ENCODE assay signal across 27 cellular contexts in genomic region chr19:28862238-28862637, GRCh38.
A peak's percentile ranks its signal among the peaks of the same experiment; 100 is the strongest.
DNase-seq lines count a peak whose midpoint lies in the region; ATAC-seq and TF ChIP-seq lines count a peak whose summit lies in the region.
"Had no signal": no experiment of that assay in that cellular context is flagged by ENCODE, and none has a peak within 500 bp of the region (broad histone marks: within the 10 kb centered on the region; RNA-seq: fewer than 3 reads in every experiment).

No MANE protein-coding gene starts in this region.

- DNase-seq in Caki2 (ENCODE audit: low read depth), result peak; percentile 54
- peak; percentile 67 for DNase-seq in MG63
- no peak for DNase-seq in epithelial cell of proximal tubule (ENCODE audit: low read depth)
- no peak for DNase-seq in omental fat pad (ENCODE audit: low spot score)
- no peak for DNase-seq in GOT3 (lab: John Stamatoyannopoulos, UW)
- DNase-seq in inferior parietal cortex (ENCODE audit: extremely low spot score), result no peak
- DNase-seq in DMS53 (lab: John Stamatoyannopoulos, UW), result no peak
- DNase-seq in iPS-NIHi7 (ENCODE audit: extremely low spot score), result no peak
- DNase-seq: 8988T; AML-193; C1 segment of cervical spinal cord; Calu3; CD8-positive, alpha-beta T cell; DMS153; EL; GF-D8; H7; NCI-H1105; NCI-H146; NCI-H2029; NCI-H2227 treated with DMSO at 0.1 percent for 48 hours; NCI-H510A treated with DMSO at 0.1 percent for 48 hours; NCI-H748 treated with DMSO at 0.1 percent for 48 hours; RPMI8226; SHP77 treated with DMSO at 0.1 percent for 48 hours; SW 1271 had no signal

- H3K36me3 ChIP-seq in MG63, result no peaks in the 10 kb centered on the region

- peak; percentile 11 for TF ChIP-seq CTCF in epithelial cell of proximal tubule (conservative IDR thresholded peaks at IDR 0.05; ENCODE audit: low read depth, low read length)
- no peak for TF ChIP-seq CTCF in omental fat pad (IDR thresholded peaks at IDR 0.05)

- in situ Hi-C loops in Caki2 (cut with HindIII; ENCODE audit: low pct_unique_long_range_greater_than_20kb, low sequenced_read_pairs), result no loop called here

- no peaks in the 10 kb centered on the region for H3K27me3 ChIP-seq in MG63

- peak; percentile 59 for ATAC-seq in omental fat pad (ENCODE audit: low FRiP score)
- ATAC-seq: CD8-positive, alpha-beta T cell had no signal

- H3K9me3 ChIP-seq in MG63, result no peaks in the 10 kb centered on the region

- H3K4me3 ChIP-seq in MG63 (no peak overlapping the region), epithelial cell of proximal tubule (ENCODE audit: low read depth, low read length) (no peak overlapping the region)
- H3K4me3 ChIP-seq: SK-N-MC had no signal

Comparison
In these comparisons a context has a peak if more than half of its experiments do, and no peak if none do; other contexts are left out.
1. DNase-seq: peak in Caki2 (single experiment) and MG63 (single experiment); none in epithelial cell of proximal tubule (single experiment), omental fat pad (single experiment), GOT3 (single experiment), inferior parietal cortex (single experiment), DMS53 (single experiment) and iPS-NIHi7 (single experiment).